In the genomic region with DNA sequence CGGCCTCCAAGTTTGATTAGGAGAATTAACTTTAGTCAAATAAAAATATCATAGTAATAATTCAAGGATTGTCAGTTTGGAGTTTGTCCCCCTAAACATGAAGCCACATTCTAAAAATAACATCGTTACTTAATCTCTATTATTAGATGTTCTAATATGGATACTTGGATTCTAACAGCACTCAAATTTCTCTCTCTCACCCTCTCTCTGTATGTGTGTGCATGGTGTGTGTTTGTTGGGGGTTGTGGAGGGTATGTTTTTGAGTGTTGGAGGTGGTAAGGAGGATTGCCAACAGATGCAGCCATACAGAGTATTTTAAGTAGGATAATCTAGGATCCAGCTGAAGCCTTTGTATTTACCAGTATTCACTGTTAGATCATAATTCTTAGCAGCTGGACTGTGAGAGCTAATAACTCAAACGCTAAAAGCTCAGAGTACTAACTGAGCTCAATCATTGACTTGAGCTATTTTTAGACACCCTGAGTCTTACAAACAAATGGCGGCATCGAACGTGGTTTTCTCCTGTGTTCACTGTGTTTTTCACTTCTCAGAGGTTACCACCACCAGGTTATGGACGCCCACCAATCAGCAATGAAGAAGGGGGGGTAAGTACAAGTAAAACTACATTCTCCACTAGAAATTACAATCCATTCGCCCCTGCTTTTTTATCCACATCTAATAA, we compare ENCODE assay signal across 13 cellular contexts. TPM values are rescaled to one million over a fixed set of nuclear protein-coding genes. Genes with fewer than 3 reads are reported as not detected.
A peak's percentile ranks its signal among the peaks of the same experiment; 100 is the strongest.
DNase-seq lines count a peak whose midpoint lies in the region; ATAC-seq, FAIRE-seq and TF ChIP-seq lines count a peak whose summit lies in the region.
"Had no signal": no experiment of that assay in that cellular context is flagged by ENCODE, and none has a peak within 500 bp of the region (broad histone marks: within the 10 kb centered on the region; RNA-seq: fewer than 3 reads in every experiment).

No MANE protein-coding gene starts in this region.

- H3K9ac ChIP-seq in DND-41 (ENCODE audit: low read depth, low read length) (no peak overlapping the region), mucosa of stomach (ENCODE audit: low read length) (peak overlapping the region; percentile 31)

- no peak overlapping the region for H3K4me3 ChIP-seq in DND-41 (ENCODE audit: low read depth in 1 of 2, low read length in 2 of 2)
- no peak overlapping the region for H3K4me3 ChIP-seq in body of pancreas
- H3K4me3 ChIP-seq in mucosa of stomach (ENCODE audit: low read length): no peak overlapping the region

- H4K20me1 ChIP-seq in DND-41 (ENCODE audit: insufficient read depth, low read length): no peaks in the 10 kb centered on the region

- intact Hi-C loops in body of pancreas (cut with DNase I): no loop called here

- 11% methylated on average over 8 of the region's 8 CpGs for WGBS in body of pancreas, 2 donors

- H2AFZ ChIP-seq in DND-41 (ENCODE audit: low read depth, low read length): 0 out of 2 replicates have a peak overlapping the region, but pooled peaks have one; percentile 18

- TF ChIP-seq CTCF in DND-41 (IDR thresholded peaks at IDR 0.05; ENCODE audit: borderline replicate concordance, extremely low read depth, low read length, poor library complexity, severe bottlenecking) (no peak), body of pancreas (IDR thresholded peaks at IDR 0.05) (no peak)

- H3K4me1 ChIP-seq in DND-41 (ENCODE audit: insufficient read depth, low read length) (no peaks in the 10 kb centered on the region), body of pancreas (peaks cover 17% of the 10 kb centered on the region), mucosa of stomach (ENCODE audit: control insufficient read depth, insufficient read depth, low read length) (peaks cover 4% of the 10 kb centered on the region)

- TF ChIP-seq POLR2A in body of pancreas (IDR thresholded peaks at IDR 0.05): peak in 2 of 3 donors; percentile 21 to 31

- H3K27ac ChIP-seq in DND-41 (ENCODE audit: low read length): no peak overlapping the region
- peak overlapping the region; percentile 15 to 47 (median 38) for H3K27ac ChIP-seq in body of pancreas

- DNase-seq in DND-41: no peak
- DNase-seq in body of pancreas: peak; percentile 20 to 44 (median 31)
- no peak for DNase-seq in RCC 7860 (ENCODE audit: low spot score)
- no peak for DNase-seq in GDM1 (lab: John Stamatoyannopoulos, UW)
- DNase-seq in cortex of kidney (lab: John Stamatoyannopoulos, UW): no peak
- DNase-seq: CD8-positive, alpha-beta memory T cell; cerebellar nuclear complex; MV-4-11; occipital lobe had no signal

- H3K9me3 ChIP-seq in DND-41 (ENCODE audit: insufficient read depth, low read length, severe bottlenecking) (no peaks in the 10 kb centered on the region), body of pancreas (no peaks in the 10 kb centered on the region), mucosa of stomach (ENCODE audit: control insufficient read depth, low read length) (no peaks in the 10 kb centered on the region)

- no peaks in the 10 kb centered on the region for H3K36me3 ChIP-seq in DND-41 (ENCODE audit: insufficient read depth, low read length)
- no peaks in the 10 kb centered on the region for H3K36me3 ChIP-seq in body of pancreas (replicated peaks in 1 of 2; ENCODE audit: insufficient read depth in 1 of 2, low read depth in 2 of 2)
- no peaks in the 10 kb centered on the region for H3K36me3 ChIP-seq in mucosa of stomach (ENCODE audit: control insufficient read depth, insufficient read depth, low read length)

- H3K4me2 ChIP-seq in DND-41 (ENCODE audit: insufficient read depth, low read length): no peak overlapping the region

- no peaks in the 10 kb centered on the region for H3K79me2 ChIP-seq in DND-41 (ENCODE audit: insufficient read depth, low read length)

- ATAC-seq in DND-41 (ENCODE audit: insufficient read depth, low read depth): no peak
- peak; percentile 69 for ATAC-seq in HG02981 (IDR thresholded peaks at IDR 0.05; ENCODE audit: unreplicated experiment)
- peak; percentile 88 for ATAC-seq in body of pancreas
- no peak for ATAC-seq in HG02840 (IDR thresholded peaks at IDR 0.05; ENCODE audit: low FRiP score, unreplicated experiment)

- no peaks in the 10 kb centered on the region for H3K27me3 ChIP-seq in DND-41 (ENCODE audit: insufficient read depth, low read length, poor library complexity)
- H3K27me3 ChIP-seq in body of pancreas: no peaks in the 10 kb centered on the region
- no peaks in the 10 kb centered on the region for H3K27me3 ChIP-seq in mucosa of stomach (ENCODE audit: control insufficient read depth, insufficient read depth, low read length)

- no peak for FAIRE-seq in RCC 7860 (lab: Jason Lieb, UNC)

RNA-seq across cellular contexts. Expression of a gene that starts 8.8 kb away (rescaled TPM):
- total RNA-seq in body of pancreas: 1 to 10 TPM in 1 of 2 donors, under 1 TPM in 1; 0.99 to 2.3 TPM
- total RNA-seq: CD8-positive, alpha-beta memory T cell; occipital lobe; SK-MEL-5 had no signal

RNA-seq across cellular contexts. Expression of a gene that starts 28.9 kb away (rescaled TPM):
- total RNA-seq in body of pancreas: 10 to 100 TPM; 13.2 to 27.7 TPM
- total RNA-seq: CD8-positive, alpha-beta memory T cell; occipital lobe; SK-MEL-5 had no signal

RNA-seq across cellular contexts. Expression of a gene that starts 45.3 kb away (rescaled TPM):
- not detected for total RNA-seq in body of pancreas
- total RNA-seq: CD8-positive, alpha-beta memory T cell; occipital lobe; SK-MEL-5 had no signal

RNA-seq across cellular contexts. Expression of a gene that starts 51.0 kb away (rescaled TPM):
- 10 to 100 TPM; 12.5 to 15.5 TPM for total RNA-seq in body of pancreas

Comparison
In these comparisons a context has a peak if more than half of its experiments do, and no peak if none do; other contexts are left out.
1. ATAC-seq: peak in HG02981 (single experiment) and body of pancreas (single experiment); none in DND-41 (single experiment) and HG02840 (single experiment).
2. DNase-seq: peak in body of pancreas (4 of 4); none in DND-41 (single experiment), RCC 7860 (single experiment), GDM1 (single experiment) and cortex of kidney (single experiment).